In the genomic region with DNA sequence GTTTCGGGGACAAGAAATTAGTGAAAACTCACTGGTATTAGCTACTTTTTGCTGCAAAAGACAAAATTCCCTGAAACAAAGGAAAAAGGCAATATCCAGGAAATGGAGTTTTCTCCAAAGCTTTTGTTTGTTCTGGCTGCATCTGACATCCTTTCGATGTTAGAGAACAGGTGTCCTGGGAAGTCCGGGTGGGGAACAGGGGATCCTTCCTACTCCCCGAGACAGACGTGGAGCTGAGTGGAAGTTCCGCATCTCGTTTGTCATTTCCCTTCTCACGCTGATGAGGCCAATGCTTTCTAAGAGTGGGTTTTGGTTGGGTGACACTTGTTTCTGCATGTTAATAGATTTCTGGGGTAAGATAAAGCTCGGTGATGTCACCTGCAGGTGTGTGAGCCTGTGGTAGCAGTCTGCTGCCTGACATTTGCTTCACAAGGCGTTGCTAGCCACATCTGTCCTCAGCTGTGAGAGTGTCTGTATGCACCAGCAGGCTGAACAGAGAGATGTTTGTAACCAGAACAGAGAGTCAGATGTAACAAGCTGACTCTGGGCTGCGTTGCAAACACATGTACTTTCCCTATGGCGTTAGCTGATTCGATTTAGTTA, we compare ENCODE assay signal across 8 cellular contexts.
DNase-seq lines count a peak whose midpoint lies in the region; ATAC-seq and TF ChIP-seq lines count a peak whose summit lies in the region.

No MANE protein-coding gene starts in this region.

- H3K36me3 ChIP-seq in RWPE2 (ENCODE audit: low read depth) (no peaks in the 10 kb centered on the region), psoas muscle (ENCODE audit: insufficient read depth in 1 of 2, low read depth in 1 of 2) (no peaks in the 10 kb centered on the region)

- intact Hi-C loops in psoas muscle (cut with DNase I): no loop called here

- 22 to 28% (median 23%) methylated on average over 13 of the region's 13 CpGs for WGBS in psoas muscle, 3 donors

- H3K27me3 ChIP-seq in RWPE2 (ENCODE audit: insufficient read depth, poor library complexity, severe bottlenecking) (peaks cover 49% of the 10 kb centered on the region), psoas muscle (ENCODE audit: insufficient read depth in 3 of 3, low read length in 2 of 3) (peaks cover 0 to 25% (median 0%) of the 10 kb centered on the region in 3 donors)

- H3K4me3 ChIP-seq in RWPE2 (ENCODE audit: severe bottlenecking) (no peak overlapping the region), psoas muscle (no peak overlapping the region)

- DNase-seq in RWPE2 (ENCODE audit: low spot score) (no peak), caudate nucleus (lab: John Stamatoyannopoulos, UW) (peak in 35 of 61 donors; percentile 4 to 79 (median 33)), NCI-H1105 (lab: John Stamatoyannopoulos, UW) (no peak), psoas muscle (no peak), NCI-H1930 (lab: John Stamatoyannopoulos, UW) (no peak)
- peak; percentile 35 for DNase-seq in stimulated activated CD8-positive, alpha-beta memory T cell treated with anti-CD3 and anti-CD28 coated beads, Interleukin-12 subunit alpha, Interleukin-12 subunit beta, amount 100 ng/mL, for 1 hour (ENCODE audit: low read depth)

- TF ChIP-seq CTCF in RWPE2 (IDR thresholded peaks at IDR 0.05; ENCODE audit: poor library complexity, severe bottlenecking) (no peak), psoas muscle (IDR thresholded peaks at IDR 0.05) (no peak)

- H3K27ac ChIP-seq in RWPE2 (ENCODE audit: poor library complexity, severe bottlenecking): no peak overlapping the region
- H3K27ac ChIP-seq in caudate nucleus (ENCODE audit: low read depth, low read length): peak overlapping the region; percentile 49
- H3K27ac ChIP-seq in psoas muscle: no peak overlapping the region

- ATAC-seq in GM18511 (IDR thresholded peaks at IDR 0.05; ENCODE audit: unreplicated experiment) (peak; percentile 93), HG02852 (IDR thresholded peaks at IDR 0.05; ENCODE audit: unreplicated experiment) (peak; percentile 94), RWPE2 (ENCODE audit: low read depth) (peak; percentile 25; the same call in 1 of the 3 replicates), psoas muscle (no peak)

- H3K4me1 ChIP-seq in RWPE2 (ENCODE audit: insufficient read depth, poor library complexity, severe bottlenecking): no peaks in the 10 kb centered on the region
- no peaks in the 10 kb centered on the region for H3K4me1 ChIP-seq in psoas muscle

- no peaks in the 10 kb centered on the region for H3K9me3 ChIP-seq in RWPE2 (ENCODE audit: severe bottlenecking)
- H3K9me3 ChIP-seq in psoas muscle: no peaks in the 10 kb centered on the region

Comparison
In these comparisons a context has a peak if more than half of its experiments do, and no peak if none do; other contexts are left out.
1. ATAC-seq: peak in GM18511 (single experiment), HG02852 (single experiment) and RWPE2 (single experiment); none in psoas muscle (0 of 4).
2. DNase-seq: peak in caudate nucleus (35 of 61) and stimulated activated CD8-positive, alpha-beta memory T cell treated with anti-CD3 and anti-CD28 coated beads, Interleukin-12 subunit alpha, Interleukin-12 subunit beta, amount 100 ng/mL, for 1 hour (single experiment); none in RWPE2 (single experiment), NCI-H1105 (single experiment), psoas muscle (0 of 2) and NCI-H1930 (0 of 2).